ENCODE assay signal across 29 cellular contexts in the genomic region with DNA sequence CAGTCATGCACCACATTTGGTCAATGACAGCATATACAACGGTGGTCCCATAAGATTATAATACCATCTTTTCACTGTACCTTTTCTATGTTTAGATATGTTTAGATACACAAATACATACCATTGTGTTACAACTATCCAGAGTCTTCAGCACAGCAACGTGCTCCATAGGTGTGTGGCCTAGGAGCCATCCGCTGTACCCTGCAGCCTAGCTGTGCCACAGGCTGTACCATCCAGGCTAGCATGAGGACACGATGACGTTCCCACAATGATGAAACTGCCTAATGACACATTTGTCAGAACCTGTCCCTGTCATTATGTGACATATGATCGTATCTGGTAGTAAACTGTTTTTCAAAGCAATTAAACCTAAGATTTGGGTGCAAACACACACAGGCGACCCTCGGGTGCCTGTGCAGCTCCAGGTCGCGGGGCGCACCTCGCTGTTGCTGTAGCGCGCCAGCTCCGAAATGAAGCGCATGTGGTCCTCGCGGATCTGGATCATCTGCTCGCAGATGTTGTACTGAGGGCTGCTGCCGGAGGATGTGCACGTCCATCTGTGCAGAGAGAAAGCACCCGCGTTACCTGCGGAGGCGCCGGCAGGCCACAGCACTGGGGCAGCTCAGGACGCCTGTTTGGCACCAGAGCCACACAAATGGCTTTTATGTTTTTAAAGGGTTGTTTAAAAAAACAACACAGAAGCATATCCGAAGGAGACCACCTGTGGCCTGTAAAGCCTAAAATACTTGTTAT.
"Had no signal": no experiment of that assay in that cellular context is flagged by ENCODE, and none has a peak within 500 bp of the region (broad histone marks: within the 10 kb centered on the region; RNA-seq: fewer than 3 reads in every experiment).

No MANE protein-coding gene starts in this region.

- H3K27ac ChIP-seq: cardiac muscle cell, colonic mucosa, WERI-Rb-1 had no signal

- H3K27me3 ChIP-seq: ascending aorta, breast epithelium, cardiac muscle cell, colonic mucosa, heart left ventricle had no signal

- ATAC-seq: activated CD4-positive, alpha-beta T cell treated with anti-CD3 and anti-CD28 coated beads for 36 hours; activated CD8-positive, alpha-beta memory T cell treated with anti-CD3 and anti-CD28 coated beads, Interleukin-2, amount 10 ng/mL, durations not matched to agents 7 days and 5 days; activated CD8-positive, alpha-beta T cell treated with anti-CD3 and anti-CD28 coated beads, Interleukin-2, amount 10 ng/mL, durations not matched to agents 7 days and 5 days; activated naive CD4-positive, alpha-beta T cell treated with anti-CD3 and anti-CD28 coated beads, Interleukin-2, amount 50 U/mL, for 72 hours had no signal

- H3K36me3 Mint-ChIP-seq: activated CD8-positive, alpha-beta memory T cell treated with anti-CD3 and anti-CD28 coated beads, Interleukin-2, amount 10 ng/mL, durations not matched to agents 7 days and 5 days; activated naive CD8-positive, alpha-beta T cell treated with anti-CD3 and anti-CD28 coated beads, Interleukin-2, amount 10 ng/mL, durations not matched to agents 7 days and 5 days had no signal

- H3K4me3 ChIP-seq: ascending aorta, breast epithelium, cardiac muscle cell, colonic mucosa, heart left ventricle had no signal

- H3K36me3 ChIP-seq: colonic mucosa, WERI-Rb-1 had no signal

- H3K27ac Mint-ChIP-seq: activated CD4-positive, alpha-beta memory T cell treated with anti-CD3 and anti-CD28 coated beads for 36 hours; activated CD4-positive, alpha-beta T cell treated with anti-CD3 and anti-CD28 coated beads for 36 hours; activated CD4-positive, alpha-beta T cell treated with anti-CD3 and anti-CD28 coated beads, Interleukin-2, amount 10 ng/mL, durations not matched to agents 24 days and 14 days; activated CD8-positive, alpha-beta memory T cell treated with anti-CD3 and anti-CD28 coated beads, Interleukin-2, amount 10 ng/mL, durations not matched to agents 7 days and 5 days; activated CD8-positive, alpha-beta T cell treated with anti-CD3 and anti-CD28 coated beads, Interleukin-2, amount 10 ng/mL, durations not matched to agents 7 days and 5 days; activated naive CD4-positive, alpha-beta T cell treated with anti-CD3 and anti-CD28 coated beads for 36 hours; activated naive CD4-positive, alpha-beta T cell treated with anti-CD3 and anti-CD28 coated beads, Interleukin-2, amount 50 U/mL, for 72 hours; activated naive CD8-positive, alpha-beta T cell treated with anti-CD3 and anti-CD28 coated beads, Interleukin-2, amount 10 ng/mL, durations not matched to agents 7 days and 5 days; activated T-helper 1 cell treated with anti-CD3 and anti-CD28 coated beads, Interleukin-12 subunit alpha, Interleukin-12 subunit beta, Interleukin-2, Interleukin-4 antibody, amounts not matched to agents 30 ng/mL and 10 ng/mL and 1 ng/mL, durations not matched to agents 14 hours and 24 hours and 36 hours; activated T-helper 2 cell treated with anti-CD3 and anti-CD28 coated beads, Interferon-gamma antibody, Interleukin-2, Interleukin-4, amounts not matched to agents 10 μg/mL and 5 μg/mL and 100 μg/mL, durations not matched to agents 14 hours and 24 hours and 36 hours; endodermal cell had no signal

- H3K27me3 Mint-ChIP-seq: activated CD4-positive, alpha-beta memory T cell treated with anti-CD3 and anti-CD28 coated beads for 36 hours; activated CD4-positive, alpha-beta T cell treated with anti-CD3 and anti-CD28 coated beads for 36 hours; activated CD4-positive, alpha-beta T cell treated with anti-CD3 and anti-CD28 coated beads, Interleukin-2, amount 10 ng/mL, durations not matched to agents 24 days and 14 days; activated CD8-positive, alpha-beta memory T cell treated with anti-CD3 and anti-CD28 coated beads, Interleukin-2, amount 10 ng/mL, durations not matched to agents 7 days and 5 days; activated naive CD8-positive, alpha-beta T cell treated with anti-CD3 and anti-CD28 coated beads, Interleukin-2, amount 10 ng/mL, durations not matched to agents 7 days and 5 days; brain had no signal

- FAIRE-seq: frontal cortex had no signal

- DNase-seq: activated CD4-positive, alpha-beta memory T cell treated with anti-CD3 and anti-CD28 coated beads for 36 hours; activated CD4-positive, alpha-beta T cell treated with anti-CD3 and anti-CD28 coated beads for 36 hours; activated CD4-positive, alpha-beta T cell treated with anti-CD3 and anti-CD28 coated beads, Interleukin-2, amount 10 ng/mL, durations not matched to agents 24 days and 14 days; activated CD4-positive, CD25-positive, alpha-beta regulatory T cell; activated CD4-positive, CD25-positive, alpha-beta regulatory T cell treated with anti-CD3 and anti-CD28 coated beads, Interleukin-2, amount 50 U/mL, for 72 hours; activated CD8-positive, alpha-beta memory T cell treated with anti-CD3 and anti-CD28 coated beads, Interleukin-2, amount 10 ng/mL, durations not matched to agents 7 days and 5 days; activated CD8-positive, alpha-beta memory T cell treated with anti-CD3 and anti-CD28 coated beads, Interleukin-2, amount 50 U/mL, for 4 hours; activated CD8-positive, alpha-beta T cell treated with anti-CD3 and anti-CD28 coated beads, Interleukin-2, amount 10 ng/mL, durations not matched to agents 7 days and 5 days; activated effector memory CD4-positive, alpha-beta T cell treated with anti-CD3 and anti-CD28 coated beads, Interleukin-2, amount 50 U/mL, for 16 hours; activated naive CD4-positive, alpha-beta T cell treated with anti-CD3 and anti-CD28 coated beads for 36 hours; activated naive CD8-positive, alpha-beta T cell treated with anti-CD3 and anti-CD28 coated beads, Interleukin-2, amount 10 ng/mL, durations not matched to agents 7 days and 5 days; activated T-cell treated with anti-CD3 and anti-CD28 coated beads, Interleukin-2, amount 50 U/mL, for 1 hour; activated T-cell treated with anti-CD3 and anti-CD28 coated beads, Interleukin-2, amount 50 U/mL, for 48 hours; central memory CD4-positive, alpha-beta T cell; cerebellar nuclear complex; colonic mucosa; effector memory CD4-positive, alpha-beta T cell; endodermal cell; T-helper 2 cell; WERI-Rb-1 had no signal

- H3K9me3 Mint-ChIP-seq: activated CD4-positive, alpha-beta memory T cell treated with anti-CD3 and anti-CD28 coated beads for 36 hours; activated CD4-positive, alpha-beta T cell treated with anti-CD3 and anti-CD28 coated beads, Interleukin-2, amount 10 ng/mL, durations not matched to agents 24 days and 14 days; activated naive CD4-positive, alpha-beta T cell treated with anti-CD3 and anti-CD28 coated beads for 36 hours; activated naive CD4-positive, alpha-beta T cell treated with anti-CD3 and anti-CD28 coated beads, Interleukin-2, amount 50 U/mL, for 72 hours; activated naive CD8-positive, alpha-beta T cell treated with anti-CD3 and anti-CD28 coated beads, Interleukin-2, amount 10 ng/mL, durations not matched to agents 7 days and 5 days; activated T-helper 1 cell treated with anti-CD3 and anti-CD28 coated beads, Interleukin-12 subunit alpha, Interleukin-12 subunit beta, Interleukin-2, Interleukin-4 antibody, amounts not matched to agents 30 ng/mL and 10 ng/mL and 1 ng/mL, durations not matched to agents 14 hours and 24 hours and 36 hours; activated T-helper 2 cell treated with anti-CD3 and anti-CD28 coated beads, Interferon-gamma antibody, Interleukin-2, Interleukin-4, amounts not matched to agents 10 μg/mL and 5 μg/mL and 100 μg/mL, durations not matched to agents 14 hours and 24 hours and 36 hours; brain; endodermal cell had no signal

- H3K4me3 Mint-ChIP-seq: activated CD4-positive, alpha-beta memory T cell treated with anti-CD3 and anti-CD28 coated beads for 36 hours; activated CD4-positive, alpha-beta T cell treated with anti-CD3 and anti-CD28 coated beads for 36 hours; activated CD4-positive, alpha-beta T cell treated with anti-CD3 and anti-CD28 coated beads, Interleukin-2, amount 10 ng/mL, durations not matched to agents 24 days and 14 days; activated CD8-positive, alpha-beta memory T cell treated with anti-CD3 and anti-CD28 coated beads, Interleukin-2, amount 10 ng/mL, durations not matched to agents 7 days and 5 days; activated CD8-positive, alpha-beta T cell treated with anti-CD3 and anti-CD28 coated beads, Interleukin-2, amount 10 ng/mL, durations not matched to agents 7 days and 5 days; activated naive CD4-positive, alpha-beta T cell treated with anti-CD3 and anti-CD28 coated beads for 36 hours; activated naive CD8-positive, alpha-beta T cell treated with anti-CD3 and anti-CD28 coated beads, Interleukin-2, amount 10 ng/mL, durations not matched to agents 7 days and 5 days; activated T-helper 1 cell treated with anti-CD3 and anti-CD28 coated beads, Interleukin-12 subunit alpha, Interleukin-12 subunit beta, Interleukin-2, Interleukin-4 antibody, amounts not matched to agents 30 ng/mL and 10 ng/mL and 1 ng/mL, durations not matched to agents 14 hours and 24 hours and 36 hours; brain; endodermal cell had no signal

- H3K9me3 ChIP-seq: ascending aorta, breast epithelium, colonic mucosa, heart left ventricle had no signal

- H3K4me1 ChIP-seq: ascending aorta, breast epithelium, colonic mucosa had no signal

- H3K4me1 Mint-ChIP-seq: activated CD4-positive, alpha-beta T cell treated with anti-CD3 and anti-CD28 coated beads for 36 hours; activated naive CD8-positive, alpha-beta T cell treated with anti-CD3 and anti-CD28 coated beads, Interleukin-2, amount 10 ng/mL, durations not matched to agents 7 days and 5 days; brain; endodermal cell had no signal
